8 cellular contexts compared by ENCODE assay signal in the genomic region with DNA sequence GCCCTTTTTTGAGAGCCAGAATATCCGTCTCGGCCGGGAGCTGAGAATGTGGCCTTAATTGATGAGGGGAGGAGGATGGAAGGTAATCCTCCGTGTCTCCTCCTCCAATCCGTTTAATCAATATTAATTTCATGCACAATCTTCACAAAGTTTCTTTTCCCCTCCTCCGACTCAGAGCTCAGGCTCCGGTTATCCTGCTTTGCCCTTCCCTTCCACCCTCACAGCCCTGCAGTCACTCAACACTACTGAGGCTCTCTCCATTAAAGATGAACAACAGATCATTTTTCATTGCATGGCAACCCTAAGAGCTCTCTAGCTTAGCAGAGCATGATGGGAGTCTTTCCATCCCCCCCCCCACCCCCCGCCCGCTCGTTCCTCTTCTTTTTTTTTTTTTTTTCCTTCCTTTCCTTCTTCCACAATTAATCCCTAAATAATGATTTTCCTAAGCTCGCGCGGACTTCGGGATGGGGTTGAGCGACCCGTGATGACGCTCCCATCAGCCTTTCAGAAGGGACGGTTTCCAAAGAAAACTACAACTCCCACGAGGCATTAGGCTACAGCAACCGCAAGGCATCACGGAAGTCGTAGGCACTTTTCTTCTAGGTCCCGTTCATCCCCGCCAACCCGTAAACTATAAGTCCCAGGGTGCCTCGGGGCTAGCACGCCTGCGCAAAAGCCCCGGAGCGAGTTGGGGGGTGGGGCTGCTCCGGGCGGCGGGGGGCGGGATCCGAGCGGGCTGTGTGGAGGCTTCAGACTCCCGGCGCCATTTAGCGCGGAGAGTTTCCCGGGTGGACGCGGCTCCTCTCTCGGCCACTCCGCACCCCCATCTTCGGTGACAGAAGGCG. TPM values are rescaled to one million over a fixed set of nuclear protein-coding genes. Genes with fewer than 3 reads are reported as not detected.
A peak's percentile ranks its signal among the peaks of the same experiment; 100 is the strongest.
DNase-seq lines count a peak whose midpoint lies in the region; ATAC-seq and TF ChIP-seq lines count a peak whose summit lies in the region.

A gene (plus strand): TSS at position 752 of the 845 bp plus-strand sequence. CDS start 987 bp downstream, outside the sequence.

- H3K27me3 ChIP-seq in WERI-Rb-1 (ENCODE audit: insufficient read depth, low read depth, severe bottlenecking) (no peaks in the 10 kb centered on the region), mammary epithelial cell (ENCODE audit: insufficient read depth, low read length) (no peaks in the 10 kb centered on the region), smooth muscle cell (ENCODE audit: low read depth) (no peaks in the 10 kb centered on the region)

- peak; percentile 100 for DNase-seq in ACHN
- peak; percentile 90 for DNase-seq in NCI-H2227 (lab: John Stamatoyannopoulos, UW; ENCODE audit: unreplicated experiment)
- DNase-seq in WERI-Rb-1, result peak; percentile 97
- peak; percentile 97 for DNase-seq in mammary epithelial cell
- DNase-seq in iPS-NIHi11 (ENCODE audit: low spot score), result peak; percentile 95
- peak; percentile 95 for DNase-seq in smooth muscle cell (lab: John Stamatoyannopoulos, UW; ENCODE audit: unreplicated experiment)

- ATAC-seq in GM18873 (IDR thresholded peaks at IDR 0.05; ENCODE audit: low FRiP score, unreplicated experiment) (peak; percentile 60), HG03139 (IDR thresholded peaks at IDR 0.05; ENCODE audit: unreplicated experiment) (peak; percentile 35)

- peaks cover 14% of the 10 kb centered on the region for H3F3A ChIP-seq in smooth muscle cell (ENCODE audit: low read depth)

- CTCF ChIA-PET in mammary epithelial cell (lab: Charles Lee; ENCODE audit: low non-redundant PET), result interaction anchor here (0.6 to 1.9 kb wide), 6 partner anchors 13 to 351 kb away, joined by 3 to 15 read pairs (median 6); no protein-coding TSS in a partner anchor

- 6% methylated on average over 21 of the region's 47 CpGs for WGBS in mammary epithelial cell (ENCODE audit: low coverage, missing lambda C conversion rate)
- WGBS in smooth muscle cell (ENCODE audit: low lambda C conversion rate), result 2% methylated on average over 47 of the region's 47 CpGs

- H3K36me3 ChIP-seq in WERI-Rb-1 (peaks cover 27% of the 10 kb centered on the region), mammary epithelial cell (ENCODE audit: insufficient read depth, low read length) (peaks cover 2% of the 10 kb centered on the region), smooth muscle cell (ENCODE audit: low read depth) (no peaks in the 10 kb centered on the region)

- H4K20me1 ChIP-seq in mammary epithelial cell (ENCODE audit: insufficient read depth, low read length) (peaks cover 30% of the 10 kb centered on the region), smooth muscle cell (ENCODE audit: low read depth) (peaks cover 41% of the 10 kb centered on the region)

- peak within 1 kb of the TSS; percentile 88 for H2AFZ ChIP-seq in mammary epithelial cell (ENCODE audit: low read depth, low read length)
- H2AFZ ChIP-seq in smooth muscle cell (ENCODE audit: low read depth), result peak within 1 kb of the TSS; percentile 32

- no TSS peak for BruUV-seq in mammary epithelial cell (replicated peaks; lab: Mats Ljungman, UMichigan)

- H3K9me3 ChIP-seq in WERI-Rb-1 (ENCODE audit: severe bottlenecking) (no peaks in the 10 kb centered on the region), mammary epithelial cell (replicated peaks; ENCODE audit: insufficient read depth, low read length) (no peaks in the 10 kb centered on the region), smooth muscle cell (replicated peaks; ENCODE audit: low read depth) (no peaks in the 10 kb centered on the region)

- H3K4me3 ChIP-seq in WERI-Rb-1 (ENCODE audit: low read depth, low read length), result peak within 1 kb of the TSS; percentile 90
- H3K4me3 ChIP-seq in mammary epithelial cell (replicated peaks in 1 of 3; ENCODE audit: insufficient read depth in 1 of 3, low read depth in 2 of 3, low read length in 3 of 3), result peak within 1 kb of the TSS; percentile 64 to 94 (median 69)
- H3K4me3 ChIP-seq in smooth muscle cell, result peak within 1 kb of the TSS; percentile 86

- in situ Hi-C loops in ACHN (cut with HindIII; ENCODE audit: low pct_ligation_motif_present, low pct_unique_long_range_greater_than_20kb, low sequenced_read_pairs), result no loop called here
- in situ Hi-C loops in mammary epithelial cell (cut with MboI; ENCODE audit: low sequenced_read_pairs in 2 of 2), result loop anchor here in 1 of 2 donors (5.0 kb wide), 1 partner anchor 175 kb away; no protein-coding TSS in a partner anchor

- intact Hi-C loops in mammary epithelial cell (cut with micrococcal nuclease), result loop anchor here (1.0 to 10.0 kb wide), 6 partner anchors 63 to 853 kb away; a partner anchor contains a TSS

- H3K27ac ChIP-seq in WERI-Rb-1 (peak within 1 kb of the TSS; percentile 97), mammary epithelial cell (ENCODE audit: insufficient read depth, low read depth, low read length) (peak within 1 kb of the TSS; percentile 77), smooth muscle cell (ENCODE audit: low read depth) (peak within 1 kb of the TSS; percentile 80)

- peak within 1 kb of the TSS; percentile 87 for H3K9ac ChIP-seq in mammary epithelial cell (ENCODE audit: insufficient read depth, low read length)
- H3K9ac ChIP-seq in smooth muscle cell (ENCODE audit: low read depth), result peak within 1 kb of the TSS; percentile 89

- H3K4me2 ChIP-seq in mammary epithelial cell (ENCODE audit: insufficient read depth, low read depth, low read length) (peak within 1 kb of the TSS; percentile 91), smooth muscle cell (peak within 1 kb of the TSS; percentile 90)

- no peak for TF ChIP-seq CTCF in WERI-Rb-1 (IDR thresholded peaks at IDR 0.05; ENCODE audit: low read depth, low read length)
- no peak for TF ChIP-seq CTCF in mammary epithelial cell (conservative IDR thresholded peaks at IDR 0.05 in 1 of 2, IDR thresholded peaks at IDR 0.05 in 1 of 2; ENCODE audit: extremely low read depth in 1 of 2, insufficient read depth in 1 of 2, low read depth in 1 of 2, low read length in 2 of 2)
- TF ChIP-seq CTCF in smooth muscle cell (IDR thresholded peaks at IDR 0.05; ENCODE audit: borderline replicate concordance, insufficient read depth, poor library complexity, severe bottlenecking), result no peak

- H3K4me1 ChIP-seq in mammary epithelial cell (ENCODE audit: insufficient read depth, low read length), result peaks cover 14% of the 10 kb centered on the region
- peaks cover 33% of the 10 kb centered on the region for H3K4me1 ChIP-seq in smooth muscle cell (ENCODE audit: low read depth)

- dilution Hi-C loops in mammary epithelial cell (cut with HindIII; ENCODE audit: low sequenced_read_pairs), result no loop called here

- H3K79me2 ChIP-seq in mammary epithelial cell (ENCODE audit: insufficient read depth, low read length) (peaks cover 47% of the 10 kb centered on the region), smooth muscle cell (ENCODE audit: low read depth) (peaks cover 44% of the 10 kb centered on the region)

RNA-seq across cellular contexts. Expression of the gene that starts here (rescaled TPM):
- total RNA-seq in mammary epithelial cell (100 to 1,000 TPM; 154 to 180 TPM), smooth muscle cell (95.0 and 104 TPM in 2 replicates)
- polyA plus RNA-seq in mammary epithelial cell (69.8 TPM), smooth muscle cell (42.2 and 62.5 TPM in 2 replicates)
- 113 TPM for polyA minus RNA-seq in mammary epithelial cell

Comparison
In these comparisons a context has a peak if more than half of its experiments do, and no peak if none do; other contexts are left out.
1. Peak in every context shown above with its lines: DNase-seq, ATAC-seq, H3K4me3 ChIP-seq and H3K27ac ChIP-seq.